10 cellular contexts compared by ENCODE assay signal in the genomic region with DNA sequence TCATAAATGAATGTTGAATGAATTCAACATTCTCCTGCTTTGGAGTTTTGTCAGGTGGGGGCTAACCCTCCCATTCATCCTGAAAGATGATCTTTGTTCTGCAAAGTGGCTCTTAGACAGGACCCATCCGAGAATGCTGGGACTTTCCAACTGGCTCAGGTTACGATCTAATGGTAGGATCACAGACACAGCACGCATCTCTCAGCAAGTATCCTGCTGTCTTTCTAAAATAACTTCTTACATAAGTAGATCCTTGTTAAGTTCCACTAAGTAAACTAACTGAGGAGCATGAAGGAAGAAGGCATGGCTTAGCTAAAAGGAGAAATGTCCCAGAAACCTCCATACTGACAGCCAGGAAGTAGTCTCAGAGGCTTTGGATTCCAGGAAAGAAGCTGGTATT. TPM values are rescaled to one million over a fixed set of nuclear protein-coding genes. Genes with fewer than 3 reads are reported as not detected.
DNase-seq lines count a peak whose midpoint lies in the region; ATAC-seq and TF ChIP-seq lines count a peak whose summit lies in the region.
"Had no signal": no experiment of that assay in that cellular context is flagged by ENCODE, and none has a peak within 500 bp of the region (broad histone marks: within the 10 kb centered on the region; RNA-seq: fewer than 3 reads in every experiment).

No MANE protein-coding gene starts in this region.

- peaks cover 20% of the 10 kb centered on the region for H3F3A ChIP-seq in PC-9 (ENCODE audit: insufficient read depth, low read depth)

- no peaks in the 10 kb centered on the region for H3K79me2 ChIP-seq in PC-9 (ENCODE audit: low read depth)

- H3K27ac ChIP-seq in PC-9 (peak overlapping the region; percentile 68), rectal smooth muscle tissue (ENCODE audit: low read depth, low read length) (peak overlapping the region; percentile 54)

- no TSS peak for BruUV-seq in PC-9 (replicated peaks; lab: Mats Ljungman, UMichigan)

- H2AFZ ChIP-seq in PC-9: no peak overlapping the region

- intact Hi-C loops in PC-9 (cut with micrococcal nuclease; ENCODE audit: unreplicated experiment): loop anchor here (2.0 kb wide), 1 partner anchor 29 kb away; no protein-coding TSS in a partner anchor

- H3K4me3 ChIP-seq in PC-9 (no peak overlapping the region), fibroblast of pulmonary artery (replicated peaks; ENCODE audit: low read depth, low read length) (no peak overlapping the region), rectal smooth muscle tissue (ENCODE audit: low read length) (no peak overlapping the region)

- H3K4me2 ChIP-seq in PC-9: peak overlapping the region; percentile 57

- ATAC-seq in GM21447 (IDR thresholded peaks at IDR 0.05; ENCODE audit: unreplicated experiment): no peak

- CTCF ChIA-PET in PC-9 (lab: Charles Lee): no interaction called here

- H3K4me1 ChIP-seq in PC-9 (replicated peaks; ENCODE audit: insufficient read depth) (peaks cover 20% of the 10 kb centered on the region), rectal smooth muscle tissue (ENCODE audit: control insufficient read depth, insufficient read depth, low read length) (peaks cover 14% of the 10 kb centered on the region)

- peaks cover 3% of the 10 kb centered on the region; the same call in 1 of the 2 replicates for H3K9me3 ChIP-seq in PC-9 (ENCODE audit: insufficient read depth, low read depth)

- no peak overlapping the region for H3K9ac ChIP-seq in rectal smooth muscle tissue (ENCODE audit: low read length)

- no peaks in the 10 kb centered on the region for H3K9me2 ChIP-seq in PC-9 (ENCODE audit: insufficient read depth)

- POLR2A ChIA-PET in PC-9 (lab: Charles Lee; ENCODE audit: unreplicated experiment): no interaction called here

- H3K27me3 ChIP-seq in PC-9 (ENCODE audit: insufficient read depth, low read depth): no peaks in the 10 kb centered on the region
- no peaks in the 10 kb centered on the region for H3K27me3 ChIP-seq in rectal smooth muscle tissue (ENCODE audit: control insufficient read depth, insufficient read depth, low read length)

- no peaks in the 10 kb centered on the region for H4K20me1 ChIP-seq in PC-9 (ENCODE audit: insufficient read depth)

- peak; percentile 8 for DNase-seq in DMS 273 treated with DMSO at 0.1 percent for 48 hours (lab: John Stamatoyannopoulos, UW)
- no peak for DNase-seq in PC-9
- DNase-seq in fibroblast of pulmonary artery (ENCODE audit: low read depth): peak; percentile 42
- DNase-seq in HUDEP-2 (lab: John Stamatoyannopoulos, UW; ENCODE audit: unreplicated experiment in 76 of 76): no peak
- DNase-seq in GM19238 (ENCODE audit: insufficient read length, low spot score): no peak
- DNase-seq in T1000 (lab: John Stamatoyannopoulos, UW): no peak
- DNase-seq: cortex of kidney had no signal

- no peaks in the 10 kb centered on the region for H3K36me3 ChIP-seq in PC-9 (ENCODE audit: low read depth)
- H3K36me3 ChIP-seq in rectal smooth muscle tissue (ENCODE audit: control insufficient read depth, insufficient read depth, low read length): no peaks in the 10 kb centered on the region

- TF ChIP-seq CTCF in PC-9 (conservative IDR thresholded peaks at IDR 0.05) (no peak), fibroblast of pulmonary artery (IDR thresholded peaks at IDR 0.05; ENCODE audit: low read length, missing control alignments) (no peak)

RNA-seq across cellular contexts. Expression of gene CYP27A1, which starts 23.7 kb away (rescaled TPM):
- 0.94 and 2.0 TPM in 2 replicates for total RNA-seq in PC-9 (2021)

RNA-seq across cellular contexts. Expression of gene PRKAG3, which starts 26.0 kb away (rescaled TPM):
- not detected in 2 replicates for total RNA-seq in PC-9 (2021)
- total RNA-seq: T-helper 2 cell treated with Interferon-gamma antibody and Interleukin-4, amounts not matched to agents 100 ng/mL and 5 ng/mL, for 36 hours had no signal

RNA-seq across cellular contexts. Expression of gene WNT6, which starts 54.0 kb away (rescaled TPM):
- total RNA-seq in PC-9 (2021): 0.33 and 0.45 TPM in 2 replicates
- total RNA-seq: T-helper 2 cell treated with Interferon-gamma antibody and Interleukin-4, amounts not matched to agents 100 ng/mL and 5 ng/mL, for 36 hours had no signal

Comparison
In these comparisons a context has a peak if more than half of its experiments do, and no peak if none do; other contexts are left out.
1. DNase-seq: peak in DMS 273 treated with DMSO at 0.1 percent for 48 hours (single experiment) and fibroblast of pulmonary artery (single experiment); none in PC-9 (0 of 2), HUDEP-2 (0 of 76), GM19238 (single experiment) and T1000 (single experiment).